ENCODE assay signal across 8 cellular contexts in genomic region chr7:99505324-99505662, GRCh38. TPM values are rescaled to one million over a fixed set of nuclear protein-coding genes. Genes with fewer than 3 reads are reported as not detected.
DNase-seq lines count a peak whose midpoint lies in the region; ATAC-seq and TF ChIP-seq lines count a peak whose summit lies in the region.

No MANE protein-coding gene starts in this region.

- TF ChIP-seq CTCF in fibroblast of the aortic adventitia (IDR thresholded peaks at IDR 0.05; ENCODE audit: insufficient read depth, low read length): no peak

- H3K4me1 Mint-ChIP-seq in activated T-cell treated with anti-CD3 and anti-CD28 coated beads, Interleukin-2, amount 50 U/mL, for 4 hours (ENCODE audit: low read depth): peaks cover 25% of the 10 kb centered on the region

- no peaks in the 10 kb centered on the region for H3K27me3 ChIP-seq in SJSA1 (replicated peaks)
- no peaks in the 10 kb centered on the region for H3K27me3 ChIP-seq in skeletal muscle tissue (ENCODE audit: control insufficient read depth in 3 of 3, insufficient read depth in 3 of 3, low read length in 3 of 3)

- peak overlapping the region; percentile 95 for H3K4me3 Mint-ChIP-seq in activated T-cell treated with anti-CD3 and anti-CD28 coated beads, Interleukin-2, amount 50 U/mL, for 4 hours

- no peak for DNase-seq in activated T-cell treated with anti-CD3 and anti-CD28 coated beads, Interleukin-2, amount 50 U/mL, for 4 hours
- no peak for DNase-seq in activated T-cell treated with anti-CD3 and anti-CD28 coated beads, Interleukin-2, amount 50 U/mL, for 1 hour
- DNase-seq in SJSA1 (ENCODE audit: low read depth in 1 of 2, low spot score in 2 of 2) (no peak), fibroblast of the aortic adventitia (ENCODE audit: low read depth) (peak; percentile 24), T1000 (lab: John Stamatoyannopoulos, UW) (no peak), AML-193 (lab: John Stamatoyannopoulos, UW) (no peak)

- H3K4me1 ChIP-seq in SJSA1 (replicated peaks) (peaks cover 12% of the 10 kb centered on the region), skeletal muscle tissue (ENCODE audit: control insufficient read depth in 3 of 3, insufficient read depth in 3 of 3, low read length in 3 of 3) (peaks cover 20 to 25% (median 21%) of the 10 kb centered on the region in 3 donors)

- H3K9ac ChIP-seq in skeletal muscle tissue (ENCODE audit: low read depth in 1 of 3, low read length in 3 of 3): peak overlapping the region; percentile 92 to 98 (median 93)

- H3K36me3 ChIP-seq in SJSA1 (peaks cover 16% of the 10 kb centered on the region), skeletal muscle tissue (ENCODE audit: control insufficient read depth in 3 of 3, insufficient read depth in 3 of 3, low read length in 3 of 3) (peaks cover 0 to 3% (median 0%) of the 10 kb centered on the region in 3 donors)

- no peak for ATAC-seq in activated T-cell treated with anti-CD3 and anti-CD28 coated beads, Interleukin-2, amount 50 U/mL, for 4 hours
- ATAC-seq in HG03159 (IDR thresholded peaks at IDR 0.05; ENCODE audit: unreplicated experiment): no peak

- H3K9me3 Mint-ChIP-seq in activated T-cell treated with anti-CD3 and anti-CD28 coated beads, Interleukin-2, amount 50 U/mL, for 4 hours: no peaks in the 10 kb centered on the region

- H3K27ac ChIP-seq in SJSA1 (peak overlapping the region; percentile 84), skeletal muscle tissue (ENCODE audit: low read depth, low read length) (peak overlapping the region; percentile 95)

- no peaks in the 10 kb centered on the region for H3K27me3 Mint-ChIP-seq in activated T-cell treated with anti-CD3 and anti-CD28 coated beads, Interleukin-2, amount 50 U/mL, for 4 hours (ENCODE audit: low read depth)

- no peaks in the 10 kb centered on the region for H3K9me3 ChIP-seq in SJSA1 (replicated peaks)
- no peaks in the 10 kb centered on the region for H3K9me3 ChIP-seq in skeletal muscle tissue (ENCODE audit: control insufficient read depth in 3 of 3, low read length in 3 of 3)

- H3K4me3 ChIP-seq in SJSA1 (peak overlapping the region; percentile 51), fibroblast of the aortic adventitia (ENCODE audit: low read depth, low read length) (peak overlapping the region; percentile 93), skeletal muscle tissue (ENCODE audit: low read length in 3 of 3) (peak overlapping the region; percentile 87 to 99 (median 99))

- no peaks in the 10 kb centered on the region for H3K36me3 Mint-ChIP-seq in activated T-cell treated with anti-CD3 and anti-CD28 coated beads, Interleukin-2, amount 50 U/mL, for 4 hours (ENCODE audit: insufficient read depth)

RNA-seq across cellular contexts. Expression of gene ZKSCAN5, which starts 0.8 kb away (rescaled TPM):
- 1 to 10 TPM; 4.9 to 6.4 (median 6.3) TPM for total RNA-seq in activated T-cell treated with anti-CD3 and anti-CD28 coated beads, Interleukin-2, amount 50 U/mL, for 4 hours
- 10.2 and 16.1 TPM in 2 replicates for total RNA-seq in SJSA1 (2014; rRNA removed; shearing (Covaris generic))
- total RNA-seq in fibroblast of the aortic adventitia (ENCODE audit: low replicate concordance) (9.1 and 11.8 TPM in 2 replicates), skeletal muscle tissue (8.9 TPM)

RNA-seq across cellular contexts. Expression of gene ZNF394, which starts 5.2 kb away (rescaled TPM):
- 10 to 100 TPM; 32.0 to 38.1 (median 34.8) TPM for total RNA-seq in activated T-cell treated with anti-CD3 and anti-CD28 coated beads, Interleukin-2, amount 50 U/mL, for 4 hours
- 16.3 and 24.0 TPM in 2 replicates for total RNA-seq in SJSA1 (2014; rRNA removed; shearing (Covaris generic))
- total RNA-seq in fibroblast of the aortic adventitia (ENCODE audit: low replicate concordance) (23.4 and 31.2 TPM in 2 replicates), skeletal muscle tissue (39.7 TPM)

RNA-seq across cellular contexts. Expression of gene ZNF789, which starts 32.6 kb away (rescaled TPM):
- 1 to 10 TPM; 5.4 to 9.4 (median 7.1) TPM for total RNA-seq in activated T-cell treated with anti-CD3 and anti-CD28 coated beads, Interleukin-2, amount 50 U/mL, for 4 hours
- total RNA-seq in SJSA1 (2014; rRNA removed; shearing (Covaris generic)): 3.1 and 11.4 TPM in 2 replicates
- total RNA-seq in fibroblast of the aortic adventitia (ENCODE audit: low replicate concordance) (3.9 and 6.9 TPM in 2 replicates), skeletal muscle tissue (13.6 TPM)

RNA-seq across cellular contexts. Expression of gene ATP5MF, which starts 39.3 kb away (rescaled TPM):
- total RNA-seq in activated T-cell treated with anti-CD3 and anti-CD28 coated beads, Interleukin-2, amount 50 U/mL, for 4 hours: 100 to 1,000 TPM; 346 to 393 (median 391) TPM
- total RNA-seq in SJSA1 (2014; rRNA removed; shearing (Covaris generic)): 650 and 1,516 TPM in 2 replicates
- 42.5 and 820 TPM in 2 replicates for total RNA-seq in fibroblast of the aortic adventitia (ENCODE audit: low replicate concordance)
- 667 TPM for total RNA-seq in skeletal muscle tissue

RNA-seq across cellular contexts. Expression of gene FAM200A, which starts 46.6 kb away (rescaled TPM):
- total RNA-seq in activated T-cell treated with anti-CD3 and anti-CD28 coated beads, Interleukin-2, amount 50 U/mL, for 4 hours: 1 to 10 TPM; 6.1 to 6.7 (median 6.6) TPM
- total RNA-seq in SJSA1 (2014; rRNA removed; shearing (Covaris generic)): 6.8 and 7.9 TPM in 2 replicates
- total RNA-seq in fibroblast of the aortic adventitia (ENCODE audit: low replicate concordance) (5.9 and 8.9 TPM in 2 replicates), skeletal muscle tissue (6.8 TPM)
